ENCODE assay signal across 8 cellular contexts in the genomic region with DNA sequence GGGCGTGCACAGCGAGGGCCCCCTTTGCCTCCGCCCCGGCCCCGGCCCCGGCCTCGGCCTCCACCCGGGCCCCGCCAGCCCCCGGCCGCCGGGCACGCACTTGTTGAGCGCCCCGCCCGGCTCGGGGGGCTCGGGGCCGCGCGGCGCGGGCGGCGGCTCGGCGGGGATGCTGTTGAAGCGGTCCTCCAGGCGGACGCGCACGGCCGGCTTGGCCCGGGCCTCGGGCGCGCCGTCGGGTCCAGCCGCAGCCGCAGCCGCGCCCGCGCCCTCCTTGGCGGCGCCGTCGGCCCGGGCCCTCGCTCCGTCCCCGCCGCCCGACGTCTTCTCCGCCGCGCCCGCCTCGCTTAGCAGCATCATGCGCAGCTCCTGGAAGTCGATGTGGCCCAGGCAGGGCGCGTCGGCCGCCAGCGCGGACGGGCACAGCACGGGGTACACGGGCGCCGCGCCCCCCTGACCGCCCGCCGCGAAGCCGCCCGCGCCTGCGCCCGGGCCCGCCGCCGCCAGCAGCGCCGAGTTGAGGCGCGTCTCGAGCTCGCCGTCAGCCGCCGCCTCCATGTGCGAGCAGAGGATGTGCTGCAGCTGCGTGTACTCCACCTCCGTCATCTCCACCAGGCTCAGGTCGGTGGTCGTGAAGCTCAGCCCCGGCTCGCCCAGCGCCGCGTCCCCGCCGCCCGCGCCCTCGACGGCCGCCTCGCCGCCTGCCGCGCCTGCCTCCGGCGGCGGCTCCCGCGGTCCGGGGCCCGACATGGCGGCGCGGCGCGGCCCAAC. TPM values are rescaled to one million over a fixed set of nuclear protein-coding genes. Genes with fewer than 3 reads are reported as not detected.
DNase-seq lines count a peak whose midpoint lies in the region; ATAC-seq and TF ChIP-seq lines count a peak whose summit lies in the region.

No MANE protein-coding gene starts in this region.

- in situ Hi-C loops in astrocyte of the cerebellum (cut with HindIII; ENCODE audit: low sequenced_read_pairs), result no loop called here

- H3K4me1 Mint-ChIP-seq in stimulated activated naive CD8-positive, alpha-beta T cell treated with anti-CD3 and anti-CD28 coated beads, Interleukin-15, amount 100 ng/mL, for 72 hours, result peaks cover 37% of the 10 kb centered on the region

- peak; percentile 34 for ATAC-seq in HG02763 (IDR thresholded peaks at IDR 0.05; ENCODE audit: unreplicated experiment)
- ATAC-seq in stimulated activated naive CD8-positive, alpha-beta T cell treated with anti-CD3 and anti-CD28 coated beads, Interleukin-15, amount 100 ng/mL, for 72 hours, result peak; percentile 63

- H3K27ac Mint-ChIP-seq in stimulated activated naive CD8-positive, alpha-beta T cell treated with anti-CD3 and anti-CD28 coated beads, Interleukin-15, amount 100 ng/mL, for 72 hours, result no peak overlapping the region

- peak overlapping the region; percentile 46 for H3K4me3 ChIP-seq in astrocyte of the cerebellum (ENCODE audit: low read depth, low read length)

- peak overlapping the region in 1 of 2 donors; percentile 31 for H3K4me3 Mint-ChIP-seq in stimulated activated naive CD8-positive, alpha-beta T cell treated with anti-CD3 and anti-CD28 coated beads, Interleukin-15, amount 100 ng/mL, for 72 hours

- peaks cover 0 to 5% of the 10 kb centered on the region in 2 donors for H3K9me3 Mint-ChIP-seq in stimulated activated naive CD8-positive, alpha-beta T cell treated with anti-CD3 and anti-CD28 coated beads, Interleukin-15, amount 100 ng/mL, for 72 hours

- peaks cover 8% of the 10 kb centered on the region for H3K27me3 Mint-ChIP-seq in stimulated activated naive CD8-positive, alpha-beta T cell treated with anti-CD3 and anti-CD28 coated beads, Interleukin-15, amount 100 ng/mL, for 72 hours

- DNase-seq in DMS 273 (lab: John Stamatoyannopoulos, UW; ENCODE audit: unreplicated experiment), result peak; percentile 70
- DNase-seq in DMS 273 treated with DMSO at 0.1 percent for 48 hours (lab: John Stamatoyannopoulos, UW), result no peak
- peak; percentile 53 for DNase-seq in RKO (ENCODE audit: low spot score)
- DNase-seq in astrocyte of the cerebellum (ENCODE audit: low read depth), result no peak
- DNase-seq in kidney tubule cell (ENCODE audit: low spot score), result peak; percentile 20
- peak; percentile 45 to 59 for DNase-seq in stimulated activated naive CD8-positive, alpha-beta T cell treated with anti-CD3 and anti-CD28 coated beads, Interleukin-15, amount 100 ng/mL, for 72 hours
- no peak for DNase-seq in HT-29 (ENCODE audit: low spot score)

- TF ChIP-seq CTCF in astrocyte of the cerebellum (IDR thresholded peaks at IDR 0.05; ENCODE audit: low read depth, low read length, missing control alignments), result no peak

RNA-seq across cellular contexts. Expression of a gene that starts 0.5 kb away (rescaled TPM):
- total RNA-seq in HT-29 (2014; rRNA removed; shearing (Covaris generic)), result 16.1 and 17.1 TPM in 2 replicates

RNA-seq across cellular contexts. Expression of a gene that starts 44.3 kb away (rescaled TPM):
- total RNA-seq in HT-29 (2014; rRNA removed; shearing (Covaris generic)), result 57.4 and 59.7 TPM in 2 replicates

RNA-seq across cellular contexts. Expression of a gene that starts 56.5 kb away (rescaled TPM):
- total RNA-seq in HT-29 (2014; rRNA removed; shearing (Covaris generic)), result 197 and 202 TPM in 2 replicates

Comparison
In these comparisons a context has a peak if more than half of its experiments do, and no peak if none do; other contexts are left out.
1. DNase-seq: peak in DMS 273 (single experiment), RKO (single experiment), kidney tubule cell (single experiment) and stimulated activated naive CD8-positive, alpha-beta T cell treated with anti-CD3 and anti-CD28 coated beads, Interleukin-15, amount 100 ng/mL, for 72 hours (2 of 2); none in DMS 273 treated with DMSO at 0.1 percent for 48 hours (single experiment), astrocyte of the cerebellum (single experiment) and HT-29 (single experiment).